ENCODE assay signal across 16 cellular contexts in genomic region chr12:113861708-113862312, GRCh38.
DNase-seq lines count a peak whose midpoint lies in the region; ATAC-seq lines count a peak whose summit lies in the region.
"Had no signal": no experiment of that assay in that cellular context is flagged by ENCODE, and none has a peak within 500 bp of the region (broad histone marks: within the 10 kb centered on the region; RNA-seq: fewer than 3 reads in every experiment).

No MANE protein-coding gene starts in this region.

- H3K9me3 ChIP-seq in HUES64 (ENCODE audit: insufficient read depth, low read depth, low read length), result no peaks in the 10 kb centered on the region
- peaks cover 0 to 1% of the 10 kb centered on the region in 2 donors for H3K9me3 ChIP-seq in neuronal stem cell (replicated peaks in 1 of 2; ENCODE audit: control insufficient read depth in 2 of 2, insufficient read depth in 1 of 2, low read depth in 1 of 2, low read length in 2 of 2)
- no peaks in the 10 kb centered on the region for H3K9me3 ChIP-seq in CD4-positive, alpha-beta memory T cell (ENCODE audit: control insufficient read depth in 1 of 2, low read length in 2 of 2)

- H2AK5ac ChIP-seq in neuronal stem cell (ENCODE audit: low read depth, low read length), result no peak overlapping the region

- DNase-seq in activated CD4-positive, alpha-beta T cell treated with anti-CD3 and anti-CD28 coated beads, Interleukin-2, amount 10 ng/mL, durations not matched to agents 7 days and 5 days, result no peak
- no peak for DNase-seq in activated CD4-positive, alpha-beta T cell treated with anti-CD3 and anti-CD28 coated beads for 36 hours
- no peak for DNase-seq in central memory CD8-positive, alpha-beta T cell (ENCODE audit: low spot score in 2 of 2)
- DNase-seq in neuronal stem cell (ENCODE audit: low spot score), result no peak
- no peak for DNase-seq in middle frontal gyrus (ENCODE audit: extremely low spot score, low spot score)
- DNase-seq in NCI-H2081 treated with DMSO at 0.1 percent for 48 hours (lab: John Stamatoyannopoulos, UW), result no peak
- no peak for DNase-seq in CD4-positive, alpha-beta memory T cell
- DNase-seq: activated CD4-positive, CD25-positive, alpha-beta regulatory T cell treated with anti-CD3 and anti-CD28 coated beads, Interleukin-2, amount 50 U/mL, for 72 hours; activated T-cell treated with anti-CD3 and anti-CD28 coated beads for 4 hours; DMS 273 treated with DMSO at 0.1 percent for 48 hours; left ventricle myocardium superior; NCI-H446; small intestine; SW 1271 had no signal

- no peak overlapping the region for H2BK15ac ChIP-seq in neuronal stem cell (ENCODE audit: low read length)

- peaks cover 16% of the 10 kb centered on the region for H3K4me1 Mint-ChIP-seq in activated CD4-positive, alpha-beta T cell treated with anti-CD3 and anti-CD28 coated beads, Interleukin-2, amount 10 ng/mL, durations not matched to agents 7 days and 5 days
- H3K4me1 Mint-ChIP-seq in activated CD4-positive, alpha-beta T cell treated with anti-CD3 and anti-CD28 coated beads for 36 hours, result peaks cover 17% of the 10 kb centered on the region
- peaks cover 45% of the 10 kb centered on the region for H3K4me1 Mint-ChIP-seq in central memory CD8-positive, alpha-beta T cell
- peaks cover 5 to 13% (median 7%) of the 10 kb centered on the region in 4 donors for H3K4me1 Mint-ChIP-seq in CD4-positive, alpha-beta memory T cell

- H3K9ac ChIP-seq in HUES64 (ENCODE audit: low read depth, low read length) (peak overlapping the region; percentile 55), neuronal stem cell (ENCODE audit: low read depth, low read length, poor library complexity) (no peak overlapping the region)

- no peaks in the 10 kb centered on the region for H3K9me3 Mint-ChIP-seq in activated CD4-positive, alpha-beta T cell treated with anti-CD3 and anti-CD28 coated beads, Interleukin-2, amount 10 ng/mL, durations not matched to agents 7 days and 5 days
- H3K9me3 Mint-ChIP-seq in activated CD4-positive, alpha-beta T cell treated with anti-CD3 and anti-CD28 coated beads for 36 hours (ENCODE audit: low read depth), result no peaks in the 10 kb centered on the region
- no peaks in the 10 kb centered on the region for H3K9me3 Mint-ChIP-seq in central memory CD8-positive, alpha-beta T cell
- H3K9me3 Mint-ChIP-seq in CD4-positive, alpha-beta memory T cell, result no peaks in the 10 kb centered on the region
- H3K9me3 Mint-ChIP-seq: IgD-negative memory B cell had no signal

- H4K91ac ChIP-seq in neuronal stem cell (ENCODE audit: low read depth, low read length, poor library complexity), result no peak overlapping the region

- H3K18ac ChIP-seq in neuronal stem cell (ENCODE audit: low read length), result peak overlapping the region; percentile 33

- H3K36me3 ChIP-seq in HUES64 (ENCODE audit: insufficient read depth, low read length) (peaks cover 18% of the 10 kb centered on the region), neuronal stem cell (replicated peaks in 1 of 2; ENCODE audit: control insufficient read depth in 2 of 2, insufficient read depth in 2 of 2, low read length in 2 of 2) (peaks cover 0 to 6% of the 10 kb centered on the region in 2 donors)
- peaks cover 18% of the 10 kb centered on the region for H3K36me3 ChIP-seq in CD4-positive, alpha-beta memory T cell (ENCODE audit: insufficient read depth, low read length)

- H2BK120ac ChIP-seq in neuronal stem cell (ENCODE audit: low read depth, low read length), result no peak overlapping the region

- CTCF ChIA-PET in activated CD4-positive, alpha-beta T cell treated with anti-CD3 and anti-CD28 coated beads, Interleukin-2, amount 10 ng/mL, durations not matched to agents 7 days and 5 days (lab: Charles Lee), result no interaction called here
- CTCF ChIA-PET in activated CD4-positive, alpha-beta T cell treated with anti-CD3 and anti-CD28 coated beads for 36 hours (lab: Charles Lee), result interaction anchor here (0.7 kb wide), 1 partner anchor 1154 kb away, joined by 4 read pairs; no protein-coding TSS in a partner anchor
- CTCF ChIA-PET in CD4-positive, alpha-beta memory T cell (lab: Charles Lee; ENCODE audit: partially characterized antibody), result interaction anchor here (0.6 to 1.1 kb wide), 2 partner anchors 14 to 20 kb away, joined by 3 read pairs; no protein-coding TSS in a partner anchor

- H3K27me3 Mint-ChIP-seq in activated CD4-positive, alpha-beta T cell treated with anti-CD3 and anti-CD28 coated beads, Interleukin-2, amount 10 ng/mL, durations not matched to agents 7 days and 5 days, result no peaks in the 10 kb centered on the region
- no peaks in the 10 kb centered on the region for H3K27me3 Mint-ChIP-seq in activated CD4-positive, alpha-beta T cell treated with anti-CD3 and anti-CD28 coated beads for 36 hours
- no peaks in the 10 kb centered on the region for H3K27me3 Mint-ChIP-seq in central memory CD8-positive, alpha-beta T cell
- H3K27me3 Mint-ChIP-seq in CD4-positive, alpha-beta memory T cell, result no peaks in the 10 kb centered on the region
- H3K27me3 Mint-ChIP-seq: IgD-negative memory B cell had no signal

- H3K27ac ChIP-seq in HUES64 (ENCODE audit: low read depth, low read length) (peak overlapping the region; percentile 78), neuronal stem cell (replicated peaks; ENCODE audit: low read length) (peak overlapping the region; percentile 7)
- H3K27ac ChIP-seq in CD4-positive, alpha-beta memory T cell (ENCODE audit: low read depth, low read length), result no peak overlapping the region

- H3K4me1 ChIP-seq in HUES64 (ENCODE audit: insufficient read depth, low read length) (peaks cover 51% of the 10 kb centered on the region), neuronal stem cell (ENCODE audit: control insufficient read depth in 2 of 2, insufficient read depth in 1 of 2, low read depth in 1 of 2, low read length in 2 of 2) (peaks cover 42 to 48% of the 10 kb centered on the region in 2 donors)
- no peaks in the 10 kb centered on the region for H3K4me1 ChIP-seq in CD4-positive, alpha-beta memory T cell (ENCODE audit: insufficient read depth, low read length)

- H3K27me3 ChIP-seq in HUES64 (ENCODE audit: insufficient read depth, low read length), result no peaks in the 10 kb centered on the region
- no peaks in the 10 kb centered on the region for H3K27me3 ChIP-seq in neuronal stem cell (ENCODE audit: control insufficient read depth in 3 of 3, insufficient read depth in 3 of 3, low read depth in 1 of 3, low read length in 3 of 3)
- H3K27me3 ChIP-seq in CD4-positive, alpha-beta memory T cell (ENCODE audit: insufficient read depth, low read length), result no peaks in the 10 kb centered on the region

- intact Hi-C loops in activated CD4-positive, alpha-beta T cell treated with anti-CD3 and anti-CD28 coated beads for 36 hours (cut with DNase I, micrococcal nuclease), result no loop called here
- intact Hi-C loops in CD4-positive, alpha-beta memory T cell (cut with micrococcal nuclease), result no loop called here

- peaks cover 2% of the 10 kb centered on the region for H3K36me3 Mint-ChIP-seq in activated CD4-positive, alpha-beta T cell treated with anti-CD3 and anti-CD28 coated beads, Interleukin-2, amount 10 ng/mL, durations not matched to agents 7 days and 5 days (ENCODE audit: low read depth)
- peaks cover 24% of the 10 kb centered on the region for H3K36me3 Mint-ChIP-seq in activated CD4-positive, alpha-beta T cell treated with anti-CD3 and anti-CD28 coated beads for 36 hours (ENCODE audit: low read depth)
- H3K36me3 Mint-ChIP-seq in central memory CD8-positive, alpha-beta T cell (ENCODE audit: insufficient read depth), result peaks cover 5% of the 10 kb centered on the region
- H3K36me3 Mint-ChIP-seq in CD4-positive, alpha-beta memory T cell, result peaks cover 23 to 31% of the 10 kb centered on the region in 2 donors

- H2AFZ ChIP-seq in neuronal stem cell (ENCODE audit: low read length), result peak overlapping the region; percentile 15

- H3K79me1 ChIP-seq in neuronal stem cell (ENCODE audit: low read depth, low read length), result no peaks in the 10 kb centered on the region

- H3K4ac ChIP-seq in neuronal stem cell (ENCODE audit: low read length), result no peak overlapping the region

- WGBS in HUES64, result 69% methylated on average over 9 of the region's 9 CpGs
- no CpG with 5 or more reads among the region's 9 CpGs for WGBS in neuronal stem cell (ENCODE audit: extremely low coverage in 2 of 2, insufficient read length in 2 of 2, insufficient replicate concordance in 1 of 2), 2 donors

- H4K8ac ChIP-seq in neuronal stem cell (ENCODE audit: low read depth, low read length), result no peak overlapping the region

- H3K23ac ChIP-seq in neuronal stem cell (ENCODE audit: low read depth, low read length, poor library complexity), result no peak overlapping the region

- H3K4me3 ChIP-seq in HUES64 (ENCODE audit: low read length), result no peak overlapping the region
- no peak overlapping the region for H3K4me3 ChIP-seq in neuronal stem cell (ENCODE audit: low read length in 2 of 2)
- H3K4me3 ChIP-seq in CD4-positive, alpha-beta memory T cell (ENCODE audit: low read length in 2 of 2), result no peak overlapping the region

- no peak for ATAC-seq in activated CD4-positive, alpha-beta T cell treated with anti-CD3 and anti-CD28 coated beads for 36 hours
- ATAC-seq in central memory CD8-positive, alpha-beta T cell (replicated peaks; ENCODE audit: extremely low read depth, poor library complexity, severe bottlenecking), result no peak
- ATAC-seq: left ventricle myocardium superior had no signal

- POLR2A ChIA-PET in activated CD4-positive, alpha-beta T cell treated with anti-CD3 and anti-CD28 coated beads, Interleukin-2, amount 10 ng/mL, durations not matched to agents 7 days and 5 days (lab: Charles Lee), result no interaction called here
- POLR2A ChIA-PET in activated CD4-positive, alpha-beta T cell treated with anti-CD3 and anti-CD28 coated beads for 36 hours (lab: Charles Lee), result no interaction called here
- POLR2A ChIA-PET in CD4-positive, alpha-beta memory T cell (lab: Charles Lee; ENCODE audit: partially characterized antibody), result no interaction called here

- H3K14ac ChIP-seq in neuronal stem cell (ENCODE audit: low read length), result no peak overlapping the region

- H3K27ac Mint-ChIP-seq in activated CD4-positive, alpha-beta T cell treated with anti-CD3 and anti-CD28 coated beads, Interleukin-2, amount 10 ng/mL, durations not matched to agents 7 days and 5 days, result peak overlapping the region; percentile 32
- H3K27ac Mint-ChIP-seq in activated CD4-positive, alpha-beta T cell treated with anti-CD3 and anti-CD28 coated beads for 36 hours, result no peak overlapping the region
- H3K27ac Mint-ChIP-seq in central memory CD8-positive, alpha-beta T cell (ENCODE audit: low read depth), result no peak overlapping the region
- no peak overlapping the region for H3K27ac Mint-ChIP-seq in CD4-positive, alpha-beta memory T cell

- H3K4me3 Mint-ChIP-seq in activated CD4-positive, alpha-beta T cell treated with anti-CD3 and anti-CD28 coated beads, Interleukin-2, amount 10 ng/mL, durations not matched to agents 7 days and 5 days, result no peak overlapping the region
- H3K4me3 Mint-ChIP-seq in activated CD4-positive, alpha-beta T cell treated with anti-CD3 and anti-CD28 coated beads for 36 hours, result no peak overlapping the region
- H3K4me3 Mint-ChIP-seq in central memory CD8-positive, alpha-beta T cell, result peak overlapping the region; percentile 48
- H3K4me3 Mint-ChIP-seq in CD4-positive, alpha-beta memory T cell, result no peak overlapping the region

- H2BK5ac ChIP-seq in neuronal stem cell (ENCODE audit: low read length), result no peak overlapping the region

- H3K4me2 ChIP-seq in neuronal stem cell (ENCODE audit: insufficient read depth, low read length, poor library complexity, severe bottlenecking), result no peak overlapping the region

- H2BK12ac ChIP-seq in neuronal stem cell (ENCODE audit: low read length), result no peak overlapping the region
